ENCODE assay signal across 19 cellular contexts in genomic region chr4:101670370-101670769, GRCh38.
"Had no signal": no experiment of that assay in that cellular context is flagged by ENCODE, and none has a peak within 500 bp of the region (broad histone marks: within the 10 kb centered on the region; RNA-seq: fewer than 3 reads in every experiment).

No MANE protein-coding gene starts in this region.

- H3K27me3 ChIP-seq: colonic mucosa, esophagus squamous epithelium, left lung, neutrophil, stomach, thyroid gland, upper lobe of left lung, vagina had no signal

- FAIRE-seq: keratinocyte, small intestine had no signal

- H3K36me3 ChIP-seq: colonic mucosa, esophagus squamous epithelium, left lung, neutrophil, stomach, thyroid gland, upper lobe of left lung, vagina had no signal

- H3K9me3 ChIP-seq: colonic mucosa, esophagus squamous epithelium, neutrophil, thyroid gland, vagina had no signal

- H3K4me3 ChIP-seq: colonic mucosa, esophagus squamous epithelium, left lung, lung, psoas muscle, stomach, thyroid gland, upper lobe of left lung, vagina had no signal

- H3K4me1 ChIP-seq: colonic mucosa, esophagus squamous epithelium, left lung, psoas muscle, stomach, thyroid gland, upper lobe of left lung, vagina had no signal

- H3K27ac ChIP-seq: colonic mucosa, esophagus squamous epithelium, left lung, neutrophil, psoas muscle, stomach, upper lobe of left lung, vagina had no signal

- DNase-seq: colonic mucosa; dermis blood vessel endothelial cell; esophagus squamous epithelium; foreskin melanocyte; immature natural killer cell; left lung; naive thymus-derived CD4-positive, alpha-beta T cell; retina; small intestine; stimulated activated CD4-positive, alpha-beta T cell treated with anti-CD3 and anti-CD28 coated beads, Interleukin-12 subunit alpha, Interleukin-12 subunit beta, amount 100 ng/mL, for 4 hours; stimulated activated naive CD4-positive, alpha-beta T cell; stomach; upper lobe of left lung had no signal

- ATAC-seq: left lung; naive thymus-derived CD4-positive, alpha-beta T cell had no signal
